In the genomic region with DNA sequence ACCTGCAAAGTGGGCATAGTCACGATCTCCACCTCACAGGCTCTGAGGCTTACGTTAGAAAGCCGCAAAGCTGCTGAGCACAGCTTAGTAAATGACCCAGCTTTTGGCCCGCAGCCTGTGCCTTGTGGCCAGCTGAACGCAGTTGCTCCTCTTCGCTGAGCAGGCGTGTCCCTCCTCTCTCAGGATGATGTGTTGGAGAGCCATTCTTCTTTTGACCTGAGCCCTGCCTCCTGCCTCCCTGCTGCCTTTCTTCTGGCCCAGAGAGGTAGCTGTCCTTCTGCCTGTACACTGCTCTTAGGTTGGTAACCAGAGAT, we compare ENCODE assay signal across 9 cellular contexts. TPM values are rescaled to one million over a fixed set of nuclear protein-coding genes. Genes with fewer than 3 reads are reported as not detected.
DNase-seq lines count a peak whose midpoint lies in the region; ATAC-seq and TF ChIP-seq lines count a peak whose summit lies in the region.
"Had no signal": no experiment of that assay in that cellular context is flagged by ENCODE, and none has a peak within 500 bp of the region (broad histone marks: within the 10 kb centered on the region; RNA-seq: fewer than 3 reads in every experiment).

No MANE protein-coding gene starts in this region.

- H3K36me3 ChIP-seq in PC-9 (ENCODE audit: low read depth), result no peaks in the 10 kb centered on the region

- no peaks in the 10 kb centered on the region for H3K27me3 Mint-ChIP-seq in activated T-helper 2 cell treated with anti-CD3 and anti-CD28 coated beads, Interferon-gamma antibody, Interleukin-2, Interleukin-4, amounts not matched to agents 10 μg/mL and 5 μg/mL and 100 μg/mL, durations not matched to agents 14 hours and 24 hours and 36 hours (ENCODE audit: low read depth)

- H3K4me1 Mint-ChIP-seq in activated T-helper 2 cell treated with anti-CD3 and anti-CD28 coated beads, Interferon-gamma antibody, Interleukin-2, Interleukin-4, amounts not matched to agents 10 μg/mL and 5 μg/mL and 100 μg/mL, durations not matched to agents 14 hours and 24 hours and 36 hours (ENCODE audit: low read depth), result peaks cover 28% of the 10 kb centered on the region

- TF ChIP-seq CTCF in PC-9 (conservative IDR thresholded peaks at IDR 0.05), result no peak

- no peak overlapping the region for H3K4me3 Mint-ChIP-seq in activated T-helper 2 cell treated with anti-CD3 and anti-CD28 coated beads, Interferon-gamma antibody, Interleukin-2, Interleukin-4, amounts not matched to agents 10 μg/mL and 5 μg/mL and 100 μg/mL, durations not matched to agents 14 hours and 24 hours and 36 hours (ENCODE audit: low read depth)

- H3K79me2 ChIP-seq in PC-9 (ENCODE audit: low read depth), result no peaks in the 10 kb centered on the region; the same call in 1 of the 2 replicates

- no peaks in the 10 kb centered on the region for H3K9me3 Mint-ChIP-seq in activated T-helper 2 cell treated with anti-CD3 and anti-CD28 coated beads, Interferon-gamma antibody, Interleukin-2, Interleukin-4, amounts not matched to agents 10 μg/mL and 5 μg/mL and 100 μg/mL, durations not matched to agents 14 hours and 24 hours and 36 hours

- H3K27ac Mint-ChIP-seq in activated T-helper 2 cell treated with anti-CD3 and anti-CD28 coated beads, Interferon-gamma antibody, Interleukin-2, Interleukin-4, amounts not matched to agents 10 μg/mL and 5 μg/mL and 100 μg/mL, durations not matched to agents 14 hours and 24 hours and 36 hours, result peak overlapping the region; percentile 28

- DNase-seq in DMS79 treated with DMSO at 0.1 percent for 48 hours (lab: John Stamatoyannopoulos, UW) (peak; percentile 23), left cardiac atrium (peak; percentile 75), sciatic nerve (ENCODE audit: low spot score) (peak; percentile 82), NCI-H524 (lab: John Stamatoyannopoulos, UW) (no peak), NCI-H69 (lab: John Stamatoyannopoulos, UW) (no peak), PC-9 (no peak)
- no peak for DNase-seq in activated T-helper 2 cell treated with anti-CD3 and anti-CD28 coated beads, Interferon-gamma antibody, Interleukin-2, Interleukin-4, amounts not matched to agents 10 μg/mL and 5 μg/mL and 100 μg/mL, durations not matched to agents 14 hours and 24 hours and 36 hours (ENCODE audit: low spot score)

- no peak for TF ChIP-seq POLR2A in GM18505 (IDR thresholded peaks at IDR 0.05; ENCODE audit: borderline replicate concordance, extremely low read depth, insufficient read depth, insufficient read length)

- H3K4me2 ChIP-seq in PC-9, result no peak overlapping the region

- no peak overlapping the region for H3K4me3 ChIP-seq in PC-9
- H3K4me3 ChIP-seq: GM12878 had no signal

- POLR2A ChIA-PET in PC-9 (lab: Charles Lee; ENCODE audit: unreplicated experiment), result no interaction called here

- H3K4me1 ChIP-seq in PC-9 (replicated peaks; ENCODE audit: insufficient read depth), result no peaks in the 10 kb centered on the region

- H3K9me3 ChIP-seq in PC-9 (ENCODE audit: insufficient read depth, low read depth), result no peaks in the 10 kb centered on the region

- CTCF ChIA-PET in PC-9 (lab: Charles Lee), result no interaction called here

- H3F3A ChIP-seq in PC-9 (ENCODE audit: insufficient read depth, low read depth), result no peaks in the 10 kb centered on the region

- peaks cover 9% of the 10 kb centered on the region for H3K36me3 Mint-ChIP-seq in activated T-helper 2 cell treated with anti-CD3 and anti-CD28 coated beads, Interferon-gamma antibody, Interleukin-2, Interleukin-4, amounts not matched to agents 10 μg/mL and 5 μg/mL and 100 μg/mL, durations not matched to agents 14 hours and 24 hours and 36 hours (ENCODE audit: low read depth)

- H2AFZ ChIP-seq in PC-9, result no peak overlapping the region

- intact Hi-C loops in activated T-helper 2 cell treated with anti-CD3 and anti-CD28 coated beads, Interferon-gamma antibody, Interleukin-2, Interleukin-4, amounts not matched to agents 10 μg/mL and 5 μg/mL and 100 μg/mL, durations not matched to agents 14 hours and 24 hours and 36 hours (cut with micrococcal nuclease), result loop anchor here (2.0 kb wide), 2 partner anchors 25 to 29 kb away; no protein-coding TSS in a partner anchor
- intact Hi-C loops in left cardiac atrium (cut with DNase I), result no loop called here
- intact Hi-C loops in sciatic nerve (cut with DNase I), result no loop called here
- intact Hi-C loops in PC-9 (cut with micrococcal nuclease; ENCODE audit: unreplicated experiment), result no loop called here

- peaks cover 19% of the 10 kb centered on the region for H4K20me1 ChIP-seq in PC-9 (ENCODE audit: insufficient read depth)

- H3K27ac ChIP-seq in PC-9, result no peak overlapping the region

- no TSS peak for BruUV-seq in PC-9 (replicated peaks; lab: Mats Ljungman, UMichigan)

- ATAC-seq in left cardiac atrium, result peak; percentile 55 to 60
- peak; percentile 87 for ATAC-seq in sciatic nerve
- ATAC-seq in GM18505 (IDR thresholded peaks at IDR 0.05; ENCODE audit: unreplicated experiment), result no peak

- no peaks in the 10 kb centered on the region for H3K27me3 ChIP-seq in PC-9 (ENCODE audit: insufficient read depth, low read depth)

- H3K9me2 ChIP-seq in PC-9 (ENCODE audit: insufficient read depth), result no peaks in the 10 kb centered on the region

RNA-seq across cellular contexts. Expression of a gene that starts 47.6 kb away (rescaled TPM):
- total RNA-seq in activated T-helper 2 cell treated with anti-CD3 and anti-CD28 coated beads, Interferon-gamma antibody, Interleukin-2, Interleukin-4, amounts not matched to agents 10 μg/mL and 5 μg/mL and 100 μg/mL, durations not matched to agents 14 hours and 24 hours and 36 hours, result 4.0 and 4.2 TPM in 2 replicates
- total RNA-seq in left cardiac atrium (1,000 to 10,000 TPM; 1,946 to 2,055 TPM), sciatic nerve (709 TPM), PC-9 (2021) (13.3 and 25.3 TPM in 2 replicates)

Comparison
In these comparisons a context has a peak if more than half of its experiments do, and no peak if none do; other contexts are left out.
1. DNase-seq: peak in DMS79 treated with DMSO at 0.1 percent for 48 hours (single experiment), left cardiac atrium (single experiment) and sciatic nerve (single experiment); none in activated T-helper 2 cell treated with anti-CD3 and anti-CD28 coated beads, Interferon-gamma antibody, Interleukin-2, Interleukin-4, amounts not matched to agents 10 μg/mL and 5 μg/mL and 100 μg/mL, durations not matched to agents 14 hours and 24 hours and 36 hours (single experiment), NCI-H524 (0 of 2), NCI-H69 (single experiment) and PC-9 (0 of 2).
2. RNA of a gene that starts 47.6 kb away (total RNA-seq): 1,946 to 2,055 TPM in left cardiac atrium and 709 TPM in sciatic nerve (single experiment); 13.3 to 25.3 TPM in PC-9 and 4.0 to 4.2 TPM in activated T-helper 2 cell treated with anti-CD3 and anti-CD28 coated beads, Interferon-gamma antibody, Interleukin-2, Interleukin-4, amounts not matched to agents 10 μg/mL and 5 μg/mL and 100 μg/mL, durations not matched to agents 14 hours and 24 hours and 36 hours; every median in the first group is over 10 times any median in the second.